Comparison of ENCODE assay signal across 21 cellular contexts in genomic region chr2:36439084-36439483, GRCh38.
DNase-seq lines count a peak whose midpoint lies in the region; ATAC-seq, FAIRE-seq and TF ChIP-seq lines count a peak whose summit lies in the region.
"Had no signal": no experiment of that assay in that cellular context is flagged by ENCODE, and none has a peak within 500 bp of the region (broad histone marks: within the 10 kb centered on the region; RNA-seq: fewer than 3 reads in every experiment).

No MANE protein-coding gene starts in this region.

- H4K20me1 ChIP-seq in endothelial cell of umbilical vein (replicated peaks; ENCODE audit: control insufficient read depth, extremely low read depth, insufficient read depth, low read length): peaks cover 2% of the 10 kb centered on the region

- CTCF ChIA-PET in Panc1 (lab: Charles Lee): no interaction called here
- CTCF ChIA-PET in endothelial cell of umbilical vein (lab: Charles Lee): interaction anchor here (1.0 to 2.3 kb wide), 11 partner anchors 11 to 68 kb away, joined by 3 to 10 read pairs (median 5); no protein-coding TSS in a partner anchor

- H3K79me2 ChIP-seq in endothelial cell of umbilical vein (ENCODE audit: control insufficient read depth, insufficient read depth, low read length) (peaks cover 94% of the 10 kb centered on the region), trophoblast cell (ENCODE audit: control insufficient read depth, insufficient read depth, low read length, poor library complexity) (peaks cover 2% of the 10 kb centered on the region)

- dilution Hi-C loops in endothelial cell of umbilical vein (cut with MboI; ENCODE audit: extremely low pct_ligation_motif_present, low sequenced_read_pairs): no loop called here

- no peak overlapping the region for H3K23ac ChIP-seq in trophoblast cell (ENCODE audit: low read length)

- peak overlapping the region; percentile 73 for H3K27ac ChIP-seq in Panc1 (ENCODE audit: low read length)
- H3K27ac ChIP-seq in endothelial cell of umbilical vein (ENCODE audit: insufficient read depth, low read depth, low read length): peak overlapping the region; percentile 57
- H3K27ac ChIP-seq in trophoblast cell (ENCODE audit: low read depth, low read length): no peak overlapping the region
- peak overlapping the region; percentile 58 to 76 for H3K27ac ChIP-seq in aorta (ENCODE audit: low read depth in 1 of 2, low read length in 2 of 2)
- H3K27ac ChIP-seq: body of pancreas, pancreas, right lobe of liver, thyroid gland had no signal

- no peak overlapping the region for H2BK120ac ChIP-seq in trophoblast cell (ENCODE audit: insufficient read depth, low read length, poor library complexity)

- no CpG with 5 or more reads among the region's 4 CpGs for whole genome bisulfite sequencing in trophoblast cell (ENCODE audit: extremely low coverage, insufficient coverage, insufficient read length)
- WGBS in aorta, 2 donors: 36 to 56% methylated on average over 4 of the region's 4 CpGs

- no peak for DNase-seq in Panc1 (ENCODE audit: low read depth, low spot score)
- DNase-seq in endothelial cell of umbilical vein (ENCODE audit: low read depth, low spot score): peak; percentile 69
- DNase-seq in trophoblast cell: no peak
- no peak for DNase-seq in aorta
- no peak for DNase-seq in NCI-H446 treated with DMSO at 0.1 percent for 48 hours (lab: John Stamatoyannopoulos, UW)
- DNase-seq in activated T-cell treated with anti-CD3 and anti-CD28 coated beads, Interleukin-2, amount 50 U/mL, for 1 hour: no peak
- DNase-seq: activated CD4-positive, alpha-beta T cell treated with anti-CD3 and anti-CD28 coated beads for 36 hours; body of pancreas; cortex of kidney; naive thymus-derived CD4-positive, alpha-beta T cell; NCI-H1417; NCI-H526; pancreas; right lobe of liver; Right ventricle myocardium superior; T-helper 1 cell; thyroid gland had no signal

- peak overlapping the region; percentile 75 for H3K4ac ChIP-seq in trophoblast cell (ENCODE audit: low read depth, low read length)

- H3K9ac ChIP-seq in endothelial cell of umbilical vein (replicated peaks; ENCODE audit: extremely low read depth, insufficient read depth, low read length) (no peak overlapping the region), trophoblast cell (ENCODE audit: low read length) (no peak overlapping the region)

- ATAC-seq in Panc1 (peak; percentile 29), aorta (ENCODE audit: low FRiP score) (no peak), GM19452 (IDR thresholded peaks at IDR 0.05; ENCODE audit: unreplicated experiment) (no peak)
- ATAC-seq: activated CD4-positive, alpha-beta T cell treated with anti-CD3 and anti-CD28 coated beads for 36 hours; activated naive CD4-positive, alpha-beta T cell treated with anti-CD3 and anti-CD28 coated beads, Interleukin-2, amount 50 U/mL, for 72 hours; body of pancreas; naive thymus-derived CD4-positive, alpha-beta T cell; stimulated activated effector memory CD8-positive, alpha-beta T cell treated with anti-CD3 and anti-CD28 coated beads, Interleukin-12 subunit alpha, Interleukin-12 subunit beta, amount 100 ng/mL, for 72 hours had no signal

- H3K4me1 ChIP-seq in Panc1 (ENCODE audit: control insufficient read depth, insufficient read depth, low read length) (peaks cover 61% of the 10 kb centered on the region), endothelial cell of umbilical vein (ENCODE audit: control insufficient read depth, extremely low read depth, insufficient read depth, low read length) (peaks cover 91% of the 10 kb centered on the region), trophoblast cell (ENCODE audit: control insufficient read depth in 1 of 2, insufficient read depth in 2 of 2, low read length in 2 of 2) (no peaks in the 10 kb centered on the region), aorta (ENCODE audit: control insufficient read depth in 1 of 2, insufficient read depth in 2 of 2, low read length in 2 of 2) (peaks cover 12 to 22% of the 10 kb centered on the region in 2 donors)
- H3K4me1 ChIP-seq: body of pancreas, HAP-1, pancreas, right lobe of liver had no signal

- H2AK5ac ChIP-seq in trophoblast cell (ENCODE audit: low read length): no peak overlapping the region

- intact Hi-C loops in Panc1 (cut with micrococcal nuclease; ENCODE audit: unreplicated experiment) (no loop called here), endothelial cell of umbilical vein (cut with micrococcal nuclease) (no loop called here), aorta (cut with DNase I) (no loop called here)

- H2AFZ ChIP-seq in endothelial cell of umbilical vein (ENCODE audit: low read depth, low read length) (no peak overlapping the region), trophoblast cell (ENCODE audit: insufficient read depth, low read length, poor library complexity) (no peak overlapping the region)

- no TSS peak for BruUV-seq in Panc1 (replicated peaks; lab: Mats Ljungman, UMichigan)
- BruUV-seq in endothelial cell of umbilical vein (replicated peaks; lab: Mats Ljungman, UMichigan): no TSS peak

- H2BK5ac ChIP-seq in trophoblast cell (ENCODE audit: low read depth, low read length, poor library complexity): no peak overlapping the region

- H3K27me3 ChIP-seq in Panc1 (ENCODE audit: control insufficient read depth, insufficient read depth, low read length) (no peaks in the 10 kb centered on the region), endothelial cell of umbilical vein (ENCODE audit: control insufficient read depth in 2 of 2, insufficient read depth in 2 of 2, low read length in 2 of 2) (no peaks in the 10 kb centered on the region), trophoblast cell (ENCODE audit: insufficient read depth, low read length) (no peaks in the 10 kb centered on the region), aorta (ENCODE audit: control insufficient read depth in 1 of 2, insufficient read depth in 2 of 2, low read length in 1 of 2) (no peaks in the 10 kb centered on the region)
- H3K27me3 ChIP-seq: body of pancreas, pancreas, right lobe of liver, thyroid gland had no signal

- no peak for TF ChIP-seq CTCF in Panc1 (IDR thresholded peaks at IDR 0.05)
- no peak for TF ChIP-seq CTCF in endothelial cell of umbilical vein (IDR thresholded peaks at IDR 0.05; ENCODE audit: extremely low read depth in 1 of 2, insufficient read depth in 1 of 2, low read depth in 1 of 2, low read length in 2 of 2)

- no peak for TF ChIP-seq POLR2A in endothelial cell of umbilical vein (IDR thresholded peaks at IDR 0.05; ENCODE audit: low read depth, low read length)

- H3K36me3 ChIP-seq in Panc1 (ENCODE audit: control insufficient read depth, insufficient read depth, low read length): peaks cover 29% of the 10 kb centered on the region
- H3K36me3 ChIP-seq in endothelial cell of umbilical vein (ENCODE audit: control insufficient read depth in 2 of 2, extremely low read depth in 1 of 2, insufficient read depth in 2 of 2, low read length in 2 of 2): peaks cover 14 to 31% of the 10 kb centered on the region in 2 experiments
- H3K36me3 ChIP-seq in trophoblast cell (ENCODE audit: control insufficient read depth in 1 of 2, insufficient read depth in 2 of 2, low read length in 2 of 2): peaks cover 9 to 18% of the 10 kb centered on the region in 2 experiments
- H3K36me3 ChIP-seq in aorta (ENCODE audit: control insufficient read depth in 1 of 2, insufficient read depth in 2 of 2, low read length in 1 of 2): peaks cover 0 to 4% of the 10 kb centered on the region in 2 donors
- H3K36me3 ChIP-seq: pancreas, right lobe of liver had no signal

- H3K9me1 ChIP-seq in endothelial cell of umbilical vein (replicated peaks; ENCODE audit: control insufficient read depth, extremely low read depth, insufficient read depth, low read length): no peaks in the 10 kb centered on the region

- no peaks in the 10 kb centered on the region for H3K79me1 ChIP-seq in trophoblast cell (ENCODE audit: low read length)

- no peak for FAIRE-seq in endothelial cell of umbilical vein (lab: Jason Lieb, UNC)
- FAIRE-seq: pancreas had no signal

- H3K4me3 ChIP-seq in Panc1 (ENCODE audit: low read depth in 2 of 2, low read length in 2 of 2): no peak overlapping the region
- no peak overlapping the region for H3K4me3 ChIP-seq in endothelial cell of umbilical vein (replicated peaks in 1 of 3; ENCODE audit: insufficient read depth in 1 of 3, low read depth in 1 of 3, low read length in 3 of 3)
- H3K4me3 ChIP-seq in trophoblast cell (ENCODE audit: low read depth, low read length): no peak overlapping the region
- H3K4me3 ChIP-seq in aorta (ENCODE audit: low read length in 2 of 2): no peak overlapping the region
- H3K4me3 ChIP-seq: body of pancreas, HAP-1, pancreas, right lobe of liver, thyroid gland had no signal

- POLR2A ChIA-PET in Panc1 (lab: Charles Lee): no interaction called here
- POLR2A ChIA-PET in endothelial cell of umbilical vein (lab: Charles Lee): no interaction called here

- in situ Hi-C loops in Panc1 (cut with HindIII; ENCODE audit: low pct_unique_long_range_greater_than_20kb, low sequenced_read_pairs): no loop called here

- H3K9me3 ChIP-seq in Panc1 (ENCODE audit: control insufficient read depth, insufficient read depth, low read depth, low read length): no peaks in the 10 kb centered on the region
- no peaks in the 10 kb centered on the region for H3K9me3 ChIP-seq in endothelial cell of umbilical vein (replicated peaks; ENCODE audit: control insufficient read depth, insufficient read depth, low read length)
- H3K9me3 ChIP-seq in trophoblast cell (ENCODE audit: insufficient read depth, low read depth, low read length): peaks cover 3% of the 10 kb centered on the region
- H3K9me3 ChIP-seq in aorta (ENCODE audit: control insufficient read depth, low read length): no peaks in the 10 kb centered on the region
- H3K9me3 ChIP-seq: body of pancreas, HAP-1, pancreas, right lobe of liver, thyroid gland had no signal

- H3K14ac ChIP-seq in trophoblast cell (ENCODE audit: low read length): no peak overlapping the region

- H4K91ac ChIP-seq in trophoblast cell (ENCODE audit: low read depth, low read length): no peak overlapping the region

- H2BK12ac ChIP-seq in trophoblast cell (ENCODE audit: low read length): no peak overlapping the region

- H4K8ac ChIP-seq in trophoblast cell (ENCODE audit: low read depth, low read length): no peak overlapping the region

- peak overlapping the region; percentile 61 for H3K18ac ChIP-seq in trophoblast cell (ENCODE audit: low read length)

- H3K4me2 ChIP-seq in endothelial cell of umbilical vein (ENCODE audit: insufficient read depth, low read length): peak overlapping the region; percentile 0
- H3K4me2 ChIP-seq in trophoblast cell (ENCODE audit: low read length): no peak overlapping the region

- H4K12ac ChIP-seq in trophoblast cell (ENCODE audit: low read depth, low read length): no peak overlapping the region

TF ChIP-seq in endothelial cell of umbilical vein, 7 proteins besides CTCF, POLR2A, EP300 and RAD21 (continues in another document):
- no peak for TF ChIP-seq MAX (IDR thresholded peaks at IDR 0.05; ENCODE audit: insufficient read depth, insufficient read length)
- no peak for TF ChIP-seq FOS (IDR thresholded peaks at IDR 0.05; ENCODE audit: borderline replicate concordance, insufficient read depth, low read length)
- no peak for TF ChIP-seq POLR2AphosphoS5 (IDR thresholded peaks at IDR 0.05; ENCODE audit: insufficient read depth, low read depth, low read length)
- no peak for TF ChIP-seq JUN (IDR thresholded peaks at IDR 0.05; ENCODE audit: borderline replicate concordance, insufficient read depth, insufficient read length, low read depth)
